Comparison of ENCODE assay signal across 19 cellular contexts in genomic region chr15:56586206-56586605, GRCh38.
"Had no signal": no experiment of that assay in that cellular context is flagged by ENCODE, and none has a peak within 500 bp of the region (broad histone marks: within the 10 kb centered on the region; RNA-seq: fewer than 3 reads in every experiment).

No MANE protein-coding gene starts in this region.

- H3K36me3 ChIP-seq: left ventricle myocardium inferior, ovary, sigmoid colon, spleen, tibial nerve had no signal

- H3K4me1 ChIP-seq: left ventricle myocardium inferior, sigmoid colon, spleen, tibial nerve, uterus had no signal

- H2AFZ ChIP-seq: hepatocyte had no signal

- H3K4me2 ChIP-seq: hepatocyte had no signal

- FAIRE-seq: small intestine had no signal

- H3K27ac ChIP-seq: hepatocyte, left ventricle myocardium inferior, ovary, sigmoid colon, spleen, tibial nerve, uterus had no signal

- H3K79me2 ChIP-seq: hepatocyte had no signal

- DNase-seq: islet precursor cell; left ventricle myocardium inferior; mesendoderm; naive thymus-derived CD4-positive, alpha-beta T cell; ovary; right cardiac atrium; sigmoid colon; small intestine; spleen; stimulated activated CD4-positive, alpha-beta T cell treated with anti-CD3 and anti-CD28 coated beads, Interleukin-4, amount 100 ng/mL, for 24 hours; stimulated activated naive CD4-positive, alpha-beta T cell treated with Interleukin-2 at 50 U/mL for 16 hours; stimulated activated naive CD8-positive, alpha-beta T cell treated with anti-CD3 and anti-CD28 coated beads, Interleukin-15, amount 100 ng/mL, for 72 hours; substantia nigra; uterus had no signal

- H3K27me3 ChIP-seq: hepatocyte, ovary, sigmoid colon, spleen, tibial nerve, uterus had no signal

- H3K4me3 ChIP-seq: hepatocyte, left ventricle myocardium inferior, lung, ovary, sigmoid colon, spleen, tibial nerve, uterus had no signal

- ATAC-seq: naive thymus-derived CD4-positive, alpha-beta T cell; natural killer cell treated with Interleukin-12 subunit alpha and Interleukin-12 subunit beta and Interleukin-15 and Interleukin-18, amount 100 ng/mL, for 72 hours; right cardiac atrium; stimulated activated effector memory CD8-positive, alpha-beta T cell treated with anti-CD3 and anti-CD28 coated beads, Interleukin-12 subunit alpha, Interleukin-12 subunit beta, amount 100 ng/mL, for 72 hours; stimulated activated naive CD8-positive, alpha-beta T cell treated with anti-CD3 and anti-CD28 coated beads, Interleukin-15, amount 100 ng/mL, for 72 hours had no signal
